Comparison of ENCODE assay signal across 12 cellular contexts in the genomic region with DNA sequence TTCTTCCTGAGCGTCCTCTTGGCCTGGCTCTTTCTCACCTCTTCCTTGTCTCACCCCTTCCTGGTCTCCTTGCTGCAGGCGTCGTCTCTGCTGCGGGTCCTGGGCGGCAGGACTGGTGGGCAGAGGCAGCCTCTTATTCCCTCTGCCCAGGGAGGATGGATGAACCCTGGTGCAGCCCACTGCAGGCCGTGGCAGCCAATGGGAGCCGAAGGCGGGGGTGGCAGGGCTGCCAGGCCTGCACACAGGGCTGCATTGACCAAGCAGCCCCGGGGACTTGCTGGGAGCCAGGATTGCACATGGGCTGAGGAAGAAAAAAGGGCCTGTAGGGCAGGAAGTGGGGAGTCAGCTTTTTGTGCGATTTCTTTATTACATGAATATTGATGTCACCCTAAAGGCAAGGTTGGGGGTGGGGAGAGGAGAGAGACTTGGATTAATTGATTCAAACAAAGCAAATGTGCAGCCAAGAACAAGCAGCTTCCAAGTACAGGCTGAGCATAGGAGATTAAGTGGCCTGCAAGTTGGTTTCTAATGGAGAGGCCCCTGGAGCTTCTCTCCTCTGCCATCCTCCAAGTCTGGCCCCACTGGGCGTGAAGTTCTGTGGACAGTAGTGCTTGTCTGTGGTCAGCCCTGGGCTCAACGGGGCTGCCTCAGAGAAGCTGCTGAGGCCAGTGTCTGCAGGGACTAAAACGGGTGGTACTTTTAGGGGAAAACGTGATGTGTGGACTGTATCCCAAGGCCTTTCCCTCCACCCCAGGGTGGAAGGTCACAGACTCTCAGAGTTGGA. TPM values are rescaled to one million over a fixed set of nuclear protein-coding genes. Genes with fewer than 3 reads are reported as not detected.
A peak's percentile ranks its signal among the peaks of the same experiment; 100 is the strongest.
DNase-seq lines count a peak whose midpoint lies in the region; ATAC-seq, FAIRE-seq and TF ChIP-seq lines count a peak whose summit lies in the region.
"Had no signal": no experiment of that assay in that cellular context is flagged by ENCODE, and none has a peak within 500 bp of the region (broad histone marks: within the 10 kb centered on the region; RNA-seq: fewer than 3 reads in every experiment).

A gene (minus strand): TSS at position 108 of the 784 bp plus-strand sequence. CDS start 2,667 bp downstream, outside the sequence.

- TF ChIP-seq EP300 in K562 (IDR thresholded peaks at IDR 0.05; ENCODE audit: low read length) = no peak

- no peaks in the 10 kb centered on the region for H3K36me3 ChIP-seq in K562 (ENCODE audit: control insufficient read depth, insufficient read depth, low read length)
- H3K36me3 ChIP-seq in upper lobe of right lung = no peaks in the 10 kb centered on the region
- H3K36me3 ChIP-seq: cardiac muscle cell, thyroid gland had no signal

- no peaks in the 10 kb centered on the region for H3K9me3 ChIP-seq in K562 (replicated peaks; ENCODE audit: control insufficient read depth, insufficient read depth, low read depth, low read length)
- no peaks in the 10 kb centered on the region for H3K9me3 ChIP-seq in upper lobe of right lung
- H3K9me3 ChIP-seq: thyroid gland had no signal

- intact Hi-C loops in K562 (cut with micrococcal nuclease) (no loop called here), upper lobe of right lung (cut with DNase I) (no loop called here)

- no peaks in the 10 kb centered on the region for H3K27me3 Mint-ChIP-seq in activated naive CD4-positive, alpha-beta T cell treated with anti-CD3 and anti-CD28 coated beads, Interleukin-2, amount 50 U/mL, for 24 hours
- H3K27me3 Mint-ChIP-seq in mesothelial cell of epicardium (ENCODE audit: low read depth) = no peaks in the 10 kb centered on the region

- no peak within 1 kb of the TSS for H3K9ac ChIP-seq in K562 (ENCODE audit: insufficient read depth in 1 of 2, low read depth in 2 of 2, low read length in 2 of 2)

- POLR2A ChIA-PET in K562 (lab: Yijun Ruan, JAX) = no interaction called here

- BruUV-seq in K562 (replicated peaks; lab: Mats Ljungman, UMichigan) = no TSS peak

- H3K27ac ChIP-seq in K562 (ENCODE audit: extremely low read depth, low read depth, low read length) (no peak within 1 kb of the TSS), upper lobe of right lung (peak within 1 kb of the TSS; percentile 25)
- H3K27ac ChIP-seq: cardiac muscle cell, thyroid gland had no signal

- H3K36me3 Mint-ChIP-seq in activated naive CD4-positive, alpha-beta T cell treated with anti-CD3 and anti-CD28 coated beads, Interleukin-2, amount 50 U/mL, for 24 hours = no peaks in the 10 kb centered on the region
- H3K36me3 Mint-ChIP-seq in activated naive CD4-positive, alpha-beta T cell treated with anti-CD3 and anti-CD28 coated beads, Interleukin-2, amount 50 U/mL, for 72 hours = no peaks in the 10 kb centered on the region
- no peaks in the 10 kb centered on the region for H3K36me3 Mint-ChIP-seq in mesothelial cell of epicardium

- H3K27ac Mint-ChIP-seq in activated naive CD4-positive, alpha-beta T cell treated with anti-CD3 and anti-CD28 coated beads, Interleukin-2, amount 50 U/mL, for 24 hours = peak within 1 kb of the TSS; percentile 71
- peak within 1 kb of the TSS in 1 of 2 donors; percentile 72 for H3K27ac Mint-ChIP-seq in activated naive CD4-positive, alpha-beta T cell treated with anti-CD3 and anti-CD28 coated beads, Interleukin-2, amount 50 U/mL, for 72 hours
- H3K27ac Mint-ChIP-seq in mesothelial cell of epicardium = peak within 1 kb of the TSS; percentile 5

- H3K4me2 ChIP-seq in K562 (ENCODE audit: insufficient read depth, low read length) = no peak within 1 kb of the TSS

- H2AFZ ChIP-seq in K562 (ENCODE audit: low read depth, low read length) = no peak within 1 kb of the TSS

- FAIRE-seq in K562 (lab: Jason Lieb, UNC) = no peak

- WGBS in K562 (ENCODE audit: insufficient coverage, low coverage, missing lambda C conversion rate) = 13% methylated on average over 14 of the region's 14 CpGs

- no peaks in the 10 kb centered on the region for H3K9me3 Mint-ChIP-seq in activated naive CD4-positive, alpha-beta T cell treated with anti-CD3 and anti-CD28 coated beads, Interleukin-2, amount 50 U/mL, for 24 hours
- no peaks in the 10 kb centered on the region for H3K9me3 Mint-ChIP-seq in activated naive CD4-positive, alpha-beta T cell treated with anti-CD3 and anti-CD28 coated beads, Interleukin-2, amount 50 U/mL, for 72 hours
- peaks cover 4% of the 10 kb centered on the region for H3K9me3 Mint-ChIP-seq in mesothelial cell of epicardium

- TF ChIP-seq CTCF in K562 (IDR thresholded peaks at IDR 0.05 in 2 of 3, conservative IDR thresholded peaks at IDR 0.05 in 1 of 3; ENCODE audit: insufficient read depth in 2 of 3, low read depth in 1 of 3, low read length in 3 of 3) = no peak
- TF ChIP-seq CTCF in mesothelial cell of epicardium (IDR thresholded peaks at IDR 0.05; ENCODE audit: unreplicated experiment) = no peak
- no peak for TF ChIP-seq CTCF in upper lobe of right lung (IDR thresholded peaks at IDR 0.05)

- H3K27me3 ChIP-seq in K562 (ENCODE audit: control insufficient read depth in 2 of 2, insufficient read depth in 2 of 2, low read length in 2 of 2) (peaks cover 37 to 38% of the 10 kb centered on the region in 2 experiments; a peak in 4 of 5 replicates), upper lobe of right lung (no peaks in the 10 kb centered on the region)
- H3K27me3 ChIP-seq: thyroid gland had no signal

- H3K4me1 ChIP-seq in K562 (replicated peaks in 1 of 2; ENCODE audit: control insufficient read depth in 2 of 2, insufficient read depth in 2 of 2, low read length in 2 of 2) = peaks cover 8 to 11% of the 10 kb centered on the region in 2 experiments; a peak in 3 of 5 replicates
- peaks cover 15% of the 10 kb centered on the region for H3K4me1 ChIP-seq in upper lobe of right lung
- H3K4me1 ChIP-seq: thyroid gland had no signal

- peaks cover 56% of the 10 kb centered on the region for H3K4me1 Mint-ChIP-seq in activated naive CD4-positive, alpha-beta T cell treated with anti-CD3 and anti-CD28 coated beads, Interleukin-2, amount 50 U/mL, for 24 hours
- H3K4me1 Mint-ChIP-seq in mesothelial cell of epicardium = peaks cover 15% of the 10 kb centered on the region

- no peak for TF ChIP-seq RAD21 in K562 (CRISPR knock-in tag; conservative IDR thresholded peaks at IDR 0.05 in 1 of 2, IDR thresholded peaks at IDR 0.05 in 1 of 2)

- no peaks in the 10 kb centered on the region for H3K79me2 ChIP-seq in K562 (ENCODE audit: control insufficient read depth, insufficient read depth, low read length)

- ATAC-seq in activated naive CD4-positive, alpha-beta T cell treated with anti-CD3 and anti-CD28 coated beads, Interleukin-2, amount 50 U/mL, for 72 hours = no peak
- no peak for ATAC-seq in K562
- ATAC-seq in upper lobe of right lung = peak; percentile 34
- ATAC-seq in GM18858 (IDR thresholded peaks at IDR 0.05; ENCODE audit: unreplicated experiment) = no peak

- no peak for DNase-seq in activated naive CD4-positive, alpha-beta T cell treated with anti-CD3 and anti-CD28 coated beads, Interleukin-2, amount 50 U/mL, for 72 hours (ENCODE audit: low spot score in 2 of 2)
- DNase-seq in K562 (ENCODE audit: extremely low read depth in 1 of 4, low spot score in 3 of 4) (peak in 2 of 4 experiments; percentile 12 to 13), mesothelial cell of epicardium (ENCODE audit: low spot score in 2 of 2, unreplicated experiment in 2 of 2) (no peak), upper lobe of right lung (peak; percentile 56), RKO (ENCODE audit: low spot score) (no peak), kidney tubule cell (ENCODE audit: low spot score) (no peak)
- DNase-seq: DMS79, thyroid gland had no signal

- H3K9me1 ChIP-seq in K562 (ENCODE audit: control insufficient read depth, insufficient read depth, low read length) = no peaks in the 10 kb centered on the region

- H3K4me3 ChIP-seq in K562 (no peak within 1 kb of the TSS), upper lobe of right lung (no peak within 1 kb of the TSS)
- H3K4me3 ChIP-seq: cardiac muscle cell, thyroid gland had no signal

- no peaks in the 10 kb centered on the region for H4K20me1 ChIP-seq in K562 (replicated peaks; ENCODE audit: control insufficient read depth, insufficient read depth, low read length)

- CTCF ChIA-PET in K562 (lab: Yijun Ruan, JAX; ENCODE audit: low intra/inter-chr PET ratio) = no interaction called here

- peak within 1 kb of the TSS; percentile 45 for H3K4me3 Mint-ChIP-seq in activated naive CD4-positive, alpha-beta T cell treated with anti-CD3 and anti-CD28 coated beads, Interleukin-2, amount 50 U/mL, for 24 hours
- H3K4me3 Mint-ChIP-seq in mesothelial cell of epicardium = no peak within 1 kb of the TSS

- no peak for TF ChIP-seq POLR2A in K562 (conservative IDR thresholded peaks at IDR 0.05)

- in situ Hi-C loops in K562 (cut with MboI) = no loop called here

TF ChIP-seq in K562, 482 proteins besides CTCF, POLR2A, EP300 and RAD21 (continues in another document):
- TF ChIP-seq EGR1 (conservative IDR thresholded peaks at IDR 0.05) (peak; percentile 45), YBX1 (IDR thresholded peaks at IDR 0.05) (no peak)

RNA-seq across cellular contexts. Expression of the gene that starts here (rescaled TPM):
- not detected for total RNA-seq in activated naive CD4-positive, alpha-beta T cell treated with anti-CD3 and anti-CD28 coated beads, Interleukin-2, amount 50 U/mL, for 72 hours
- not detected in 2 replicates for total RNA-seq in K562 (2011; cell fraction: chromatin; rRNA removed; ENCODE audit: low replicate concordance)
- not detected in 2 replicates for total RNA-seq in K562 (2011; cell fraction: nucleolus; rRNA removed)
- not detected in 2 replicates for total RNA-seq in K562 (2011; cell fraction: nucleoplasm; rRNA removed)
- total RNA-seq in K562 (2014; rRNA removed) = not detected in 2 replicates
- total RNA-seq in K562 (2014; rRNA removed; fragmentation: Illumina TruSeq; extraction: Trizol) = not detected in 2 replicates
- not detected in 2 replicates for total RNA-seq in K562 (2015; rRNA removed; fragmentation: Illumina TruSeq; extraction: Trizol)
- not detected in 2 replicates for total RNA-seq in K562 (2021)
- not detected in 2 replicates for polyA plus RNA-seq in K562 (2011; rRNA removed)
- not detected in 2 replicates for polyA plus RNA-seq in K562 (2011; cell fraction: cytosol; rRNA removed)
- not detected in 2 replicates for polyA plus RNA-seq in K562 (2011; cell fraction: nucleus; rRNA removed)
- not detected in 2 replicates for polyA plus RNA-seq in K562 (2012)
- polyA plus RNA-seq in K562 (2014; fragmentation: Illumina TruSeq; extraction: Trizol) = not detected in 2 replicates
- not detected for polyA plus RNA-seq in K562 (2014; fragmentation: Nextera tagmentation; extraction: Ambion mirVana)
- polyA plus RNA-seq in K562 (2014; rRNA removed) = not detected in 2 replicates
- polyA minus RNA-seq in K562 (2011; rRNA and poly(A)+ RNA removed) = not detected in 2 replicates
- polyA minus RNA-seq in K562 (2011; cell fraction: cytosol; rRNA and poly(A)+ RNA removed) = not detected in 2 replicates
- not detected in 2 replicates for polyA minus RNA-seq in K562 (2011; cell fraction: nucleus; rRNA and poly(A)+ RNA removed)
- 0.27 TPM in 2 of 3 replicates, not detected in the other for total RNA-seq in mesothelial cell of epicardium
- total RNA-seq in upper lobe of right lung = 4.5 TPM
- total RNA-seq: OCI-LY7 had no signal
